ENCODE assay signal across 27 cellular contexts in genomic region chrX:3280706-3281105, GRCh38.
"Had no signal": no experiment of that assay in that cellular context is flagged by ENCODE, and none has a peak within 500 bp of the region (broad histone marks: within the 10 kb centered on the region; RNA-seq: fewer than 3 reads in every experiment).

No MANE protein-coding gene starts in this region.

- H3K4me1 ChIP-seq: adrenal gland, breast epithelium, colonic mucosa, esophagus squamous epithelium had no signal

- H3K4me3 ChIP-seq: adrenal gland, breast epithelium, cardiac muscle cell, colonic mucosa, esophagus squamous epithelium had no signal

- H3K27ac ChIP-seq: adrenal gland, breast epithelium, cardiac muscle cell, colonic mucosa, epithelial cell of prostate, esophagus squamous epithelium had no signal

- H3K27me3 ChIP-seq: adrenal gland, breast epithelium, cardiac muscle cell, colonic mucosa, esophagus squamous epithelium had no signal

- H3K9me3 ChIP-seq: colonic mucosa had no signal

- ATAC-seq: activated CD4-positive, alpha-beta T cell treated with anti-CD3 and anti-CD28 coated beads for 36 hours; activated CD8-positive, alpha-beta memory T cell treated with anti-CD3 and anti-CD28 coated beads, Interleukin-2, amount 10 ng/mL, durations not matched to agents 7 days and 5 days; activated CD8-positive, alpha-beta T cell treated with anti-CD3 and anti-CD28 coated beads, Interleukin-2, amount 10 ng/mL, durations not matched to agents 7 days and 5 days; activated naive CD8-positive, alpha-beta T cell treated with anti-CD3 and anti-CD28 coated beads, Interleukin-2, amount 50 U/mL, for 24 hours had no signal

- H3K36me3 ChIP-seq: adrenal gland, breast epithelium, cardiac muscle cell, colonic mucosa, esophagus squamous epithelium had no signal

- DNase-seq: activated CD4-positive, alpha-beta memory T cell treated with anti-CD3 and anti-CD28 coated beads for 36 hours; activated CD4-positive, alpha-beta T cell treated with anti-CD3 and anti-CD28 coated beads for 36 hours; activated CD4-positive, alpha-beta T cell treated with anti-CD3 and anti-CD28 coated beads, Interleukin-2, amount 10 ng/mL, durations not matched to agents 24 days and 14 days; activated CD4-positive, CD25-positive, alpha-beta regulatory T cell; activated CD4-positive, CD25-positive, alpha-beta regulatory T cell treated with anti-CD3 and anti-CD28 coated beads, Interleukin-2, amount 50 U/mL, for 72 hours; activated CD8-positive, alpha-beta memory T cell treated with anti-CD3 and anti-CD28 coated beads, Interleukin-2, amount 10 ng/mL, durations not matched to agents 7 days and 5 days; activated CD8-positive, alpha-beta memory T cell treated with anti-CD3 and anti-CD28 coated beads, Interleukin-2, amount 50 U/mL, for 4 hours; activated CD8-positive, alpha-beta T cell treated with anti-CD3 and anti-CD28 coated beads, Interleukin-2, amount 10 ng/mL, durations not matched to agents 7 days and 5 days; activated effector memory CD4-positive, alpha-beta T cell treated with anti-CD3 and anti-CD28 coated beads, Interleukin-2, amount 50 U/mL, for 16 hours; activated naive CD4-positive, alpha-beta T cell treated with anti-CD3 and anti-CD28 coated beads for 36 hours; activated naive CD8-positive, alpha-beta T cell treated with anti-CD3 and anti-CD28 coated beads for 36 hours; activated naive CD8-positive, alpha-beta T cell treated with anti-CD3 and anti-CD28 coated beads, Interleukin-2, amount 50 U/mL, for 24 hours; activated T-cell treated with anti-CD3 and anti-CD28 coated beads, Interleukin-2, amount 50 U/mL, for 1 hour; activated T-cell treated with anti-CD3 and anti-CD28 coated beads, Interleukin-2, amount 50 U/mL, for 48 hours; adrenal gland; amygdala; aorta; central memory CD4-positive, alpha-beta T cell; cerebellar nuclear complex; colonic mucosa; effector CD8-positive, alpha-beta T cell; esophagus squamous epithelium; head of caudate nucleus; T-helper 9 cell had no signal
